Comparison of ENCODE assay signal across 1 cellular context in the genomic region with DNA sequence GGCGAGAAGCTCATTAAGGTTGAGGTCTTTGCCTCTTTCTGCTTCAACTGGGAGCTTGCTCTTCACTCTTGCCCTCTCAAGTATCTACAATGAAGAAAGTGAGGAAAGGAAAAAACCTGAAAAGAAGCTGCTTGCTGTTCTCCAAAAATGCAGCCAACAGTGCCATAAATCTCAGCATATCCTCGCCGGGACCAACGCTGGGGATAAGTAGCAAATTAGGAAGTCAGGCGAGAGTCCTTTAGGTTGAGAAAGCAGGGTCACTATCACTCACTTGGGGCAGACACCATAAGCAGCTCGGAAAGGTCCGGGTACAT.
TF ChIP-seq lines count a peak whose summit lies in the region.

No MANE protein-coding gene starts in this region.

TF ChIP-seq in K562, 482 proteins besides CTCF, POLR2A, EP300 and RAD21 (continued from another document):
- no peak for TF ChIP-seq COPS2 (conservative IDR thresholded peaks at IDR 0.05)
- peak; percentile 90; the same call in 1 of the 2 replicates for TF ChIP-seq CAMTA2 (CRISPR knock-in tag; conservative IDR thresholded peaks at IDR 0.05)
- TF ChIP-seq MTA3 (IDR thresholded peaks at IDR 0.05; ENCODE audit: borderline replicate concordance): no peak
- no peak for TF ChIP-seq JUND (IDR thresholded peaks at IDR 0.05; ENCODE audit: borderline replicate concordance, low read depth, low read length)
- 0 out of 3 replicates have a peak, but pooled peaks have one; percentile 1 for TF ChIP-seq JUND (tag; IDR thresholded peaks at IDR 0.05; ENCODE audit: borderline replicate concordance, low read depth, low read length)
- TF ChIP-seq, protein P1, sequence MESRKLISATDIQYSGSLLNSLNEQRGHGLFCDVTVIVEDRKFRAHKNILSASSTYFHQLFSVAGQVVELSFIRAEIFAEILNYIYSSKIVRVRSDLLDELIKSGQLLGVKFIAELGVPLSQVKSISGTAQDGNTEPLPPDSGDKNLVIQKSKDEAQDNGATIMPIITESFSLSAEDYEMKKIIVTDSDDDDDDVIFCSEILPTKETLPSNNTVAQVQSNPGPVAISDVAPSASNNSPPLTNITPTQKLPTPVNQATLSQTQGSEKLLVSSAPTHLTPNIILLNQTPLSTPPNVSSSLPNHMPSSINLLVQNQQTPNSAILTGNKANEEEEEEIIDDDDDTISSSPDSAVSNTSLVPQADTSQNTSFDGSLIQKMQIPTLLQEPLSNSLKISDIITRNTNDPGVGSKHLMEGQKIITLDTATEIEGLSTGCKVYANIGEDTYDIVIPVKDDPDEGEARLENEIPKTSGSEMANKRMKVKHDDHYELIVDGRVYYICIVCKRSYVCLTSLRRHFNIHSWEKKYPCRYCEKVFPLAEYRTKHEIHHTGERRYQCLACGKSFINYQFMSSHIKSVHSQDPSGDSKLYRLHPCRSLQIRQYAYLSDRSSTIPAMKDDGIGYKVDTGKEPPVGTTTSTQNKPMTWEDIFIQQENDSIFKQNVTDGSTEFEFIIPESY (CRISPR knock-in tag; IDR thresholded peaks at IDR 0.05): no peak
